ENCODE assay signal across 36 cellular contexts in genomic region chr1:114485286-114485685, GRCh38. TPM values are rescaled to one million over a fixed set of nuclear protein-coding genes. Genes with fewer than 3 reads are reported as not detected.
DNase-seq lines count a peak whose midpoint lies in the region; ATAC-seq, FAIRE-seq and TF ChIP-seq lines count a peak whose summit lies in the region.
"Had no signal": no experiment of that assay in that cellular context is flagged by ENCODE, and none has a peak within 500 bp of the region (broad histone marks: within the 10 kb centered on the region; RNA-seq: fewer than 3 reads in every experiment).

No MANE protein-coding gene starts in this region.

- FAIRE-seq in small intestine (lab: Jason Lieb, UNC), result no peak
- FAIRE-seq in GM12891 (lab: Jason Lieb, UNC), result no peak
- FAIRE-seq: colon had no signal

- DNase-seq in left ventricle myocardium superior (no peak), left ventricle myocardium inferior (no peak), amniotic epithelial cell (ENCODE audit: low read depth) (peak; percentile 50), fibroblast of villous mesenchyme (ENCODE audit: low read depth) (peak; percentile 19), small intestine (no peak), GM12891 (ENCODE audit: insufficient read length, low spot score) (no peak)
- no peak for DNase-seq in activated naive CD4-positive, alpha-beta T cell treated with anti-CD3 and anti-CD28 coated beads for 36 hours
- DNase-seq in central memory CD4-positive, alpha-beta T cell, result no peak
- DNase-seq: 8988T; activated CD4-positive, alpha-beta T cell treated with anti-CD3 and anti-CD28 coated beads, Interleukin-2, amount 50 U/mL, for 48 hours; activated CD4-positive, CD25-positive, alpha-beta regulatory T cell treated with anti-CD3 and anti-CD28 coated beads, Interleukin-2, amount 50 U/mL, for 72 hours; activated naive CD4-positive, alpha-beta T cell treated with Interleukin-2 at 50 U/mL for 16 hours; activated T-cell treated with anti-CD3 and anti-CD28 coated beads, Interleukin-2, amount 50 U/mL, for 48 hours; amygdala; brain microvascular endothelial cell; CD4-positive, CD25-positive, alpha-beta regulatory T cell; DND-41; effector CD8-positive, alpha-beta T cell; foreskin melanocyte; GF-D8; heart left ventricle; MM.1S; mucosa of descending colon; NCI-H1930; NCI-H526; occipital lobe; SK-N-SH; stimulated activated CD4-positive, alpha-beta T cell treated with anti-CD3 and anti-CD28 coated beads, Interleukin-15, amount 100 ng/mL, for 24 hours; stimulated activated CD4-positive, alpha-beta T cell treated with anti-CD3 and anti-CD28 coated beads, Interleukin-4, amount 100 ng/mL, for 4 hours; tibial artery had no signal

- peaks cover 23% of the 10 kb centered on the region for H3K36me3 Mint-ChIP-seq in activated naive CD4-positive, alpha-beta T cell treated with anti-CD3 and anti-CD28 coated beads for 36 hours (ENCODE audit: low read depth)
- H3K36me3 Mint-ChIP-seq: CD4-positive, CD25-positive, alpha-beta regulatory T cell; natural killer cell treated with Interleukin-12 subunit alpha and Interleukin-12 subunit beta and Interleukin-15 and Interleukin-18, amount 100 ng/mL, for 72 hours had no signal

- H3K36me3 ChIP-seq in left ventricle myocardium inferior (no peaks in the 10 kb centered on the region), small intestine (ENCODE audit: control insufficient read depth in 2 of 2, insufficient read depth in 2 of 2, low read length in 2 of 2) (peaks cover 0 to 2% of the 10 kb centered on the region in 2 donors)
- H3K36me3 ChIP-seq: brain microvascular endothelial cell, heart left ventricle, tibial artery had no signal

- CTCF ChIA-PET in activated naive CD4-positive, alpha-beta T cell treated with anti-CD3 and anti-CD28 coated beads for 36 hours (lab: Charles Lee), result interaction anchor here (0.6 kb wide), 1 partner anchor 62 kb away, joined by 3 read pairs; no protein-coding TSS in a partner anchor

- no peaks in the 10 kb centered on the region for H3K27me3 Mint-ChIP-seq in activated naive CD4-positive, alpha-beta T cell treated with anti-CD3 and anti-CD28 coated beads for 36 hours (ENCODE audit: low read depth)
- H3K27me3 Mint-ChIP-seq: CD4-positive, CD25-positive, alpha-beta regulatory T cell; natural killer cell treated with Interleukin-12 subunit alpha and Interleukin-12 subunit beta and Interleukin-15 and Interleukin-18, amount 100 ng/mL, for 72 hours had no signal

- H3K27ac Mint-ChIP-seq in activated naive CD4-positive, alpha-beta T cell treated with anti-CD3 and anti-CD28 coated beads for 36 hours, result no peak overlapping the region
- H3K27ac Mint-ChIP-seq: natural killer cell treated with Interleukin-12 subunit alpha and Interleukin-12 subunit beta and Interleukin-15 and Interleukin-18, amount 100 ng/mL, for 72 hours; T-helper 1 cell treated with Interleukin-12 subunit alpha and Interleukin-12 subunit beta and Interleukin-4 antibody, amounts not matched to agents 30 μg/mL and 1 μg/mL, for 36 hours had no signal

- intact Hi-C loops in left ventricle myocardium superior (cut with micrococcal nuclease) (no loop called here), left ventricle myocardium inferior (cut with micrococcal nuclease) (no loop called here)
- intact Hi-C loops in activated naive CD4-positive, alpha-beta T cell treated with anti-CD3 and anti-CD28 coated beads for 36 hours (cut with micrococcal nuclease), result no loop called here

- H3K4me1 ChIP-seq in left ventricle myocardium inferior (peaks cover 35% of the 10 kb centered on the region), small intestine (ENCODE audit: control insufficient read depth in 2 of 2, insufficient read depth in 1 of 2, low read depth in 1 of 2, low read length in 1 of 2) (no peaks in the 10 kb centered on the region)

- TF ChIP-seq CTCF in left ventricle myocardium inferior (IDR thresholded peaks at IDR 0.05; ENCODE audit: borderline replicate concordance), result no peak
- no peak for TF ChIP-seq CTCF in fibroblast of villous mesenchyme (IDR thresholded peaks at IDR 0.05; ENCODE audit: insufficient read depth, low read depth, low read length)

- peak; percentile 22 for ATAC-seq in left ventricle myocardium superior
- ATAC-seq: heart left ventricle; mucosa of descending colon; natural killer cell treated with Interleukin-12 subunit alpha and Interleukin-12 subunit beta and Interleukin-15 and Interleukin-18, amount 100 ng/mL, for 72 hours; Right ventricle myocardium inferior had no signal

- H3K4me3 Mint-ChIP-seq in activated naive CD4-positive, alpha-beta T cell treated with anti-CD3 and anti-CD28 coated beads for 36 hours, result no peak overlapping the region
- H3K4me3 Mint-ChIP-seq: CD4-positive, CD25-positive, alpha-beta regulatory T cell; natural killer cell treated with Interleukin-12 subunit alpha and Interleukin-12 subunit beta and Interleukin-15 and Interleukin-18, amount 100 ng/mL, for 72 hours; T-helper 1 cell treated with Interleukin-12 subunit alpha and Interleukin-12 subunit beta and Interleukin-4 antibody, amounts not matched to agents 30 μg/mL and 1 μg/mL, for 36 hours had no signal

- H3K9me3 Mint-ChIP-seq in activated naive CD4-positive, alpha-beta T cell treated with anti-CD3 and anti-CD28 coated beads for 36 hours, result peaks cover 3% of the 10 kb centered on the region
- H3K9me3 Mint-ChIP-seq: natural killer cell treated with Interleukin-12 subunit alpha and Interleukin-12 subunit beta and Interleukin-15 and Interleukin-18, amount 100 ng/mL, for 72 hours had no signal

- H3K27me3 ChIP-seq in left ventricle myocardium inferior (ENCODE audit: low read depth), result no peaks in the 10 kb centered on the region
- no peaks in the 10 kb centered on the region for H3K27me3 ChIP-seq in small intestine (ENCODE audit: control insufficient read depth in 2 of 2, insufficient read depth in 2 of 2, low read length in 2 of 2)
- H3K27me3 ChIP-seq: brain microvascular endothelial cell, heart left ventricle, tibial artery had no signal

- no peak overlapping the region for H3K27ac ChIP-seq in left ventricle myocardium inferior (replicated peaks)
- no peak overlapping the region for H3K27ac ChIP-seq in small intestine (ENCODE audit: low read depth in 1 of 2, low read length in 1 of 2)
- H3K27ac ChIP-seq: brain microvascular endothelial cell, heart left ventricle, KMS-11, tibial artery had no signal

- H3K4me1 Mint-ChIP-seq in activated naive CD4-positive, alpha-beta T cell treated with anti-CD3 and anti-CD28 coated beads for 36 hours (ENCODE audit: low read depth), result peaks cover 51% of the 10 kb centered on the region

- TF ChIP-seq POLR2A in GM12891 (IDR thresholded peaks at IDR 0.05; ENCODE audit: low read depth, low read length), result no peak

- H3K9me3 ChIP-seq in left ventricle myocardium inferior (replicated peaks) (no peaks in the 10 kb centered on the region), small intestine (ENCODE audit: control insufficient read depth, low read depth) (no peaks in the 10 kb centered on the region)
- H3K9me3 ChIP-seq: heart left ventricle, mucosa of descending colon, SK-N-SH, tibial artery had no signal

- H3K4me3 ChIP-seq in left ventricle myocardium inferior, result no peak overlapping the region
- H3K4me3 ChIP-seq in fibroblast of villous mesenchyme (ENCODE audit: low read depth, low read length), result no peak overlapping the region
- H3K4me3 ChIP-seq in small intestine (ENCODE audit: low read depth in 1 of 2, low read length in 2 of 2), result no peak overlapping the region
- H3K4me3 ChIP-seq: heart left ventricle, lung, mucosa of descending colon, tibial artery had no signal

TF ChIP-seq in GM12891, 5 proteins besides CTCF, POLR2A, EP300 and RAD21:
- TF ChIP-seq POU2F2 (IDR thresholded peaks at IDR 0.05; ENCODE audit: low read depth, low read length) (no peak), PAX5 (IDR thresholded peaks at IDR 0.05; ENCODE audit: insufficient read depth, low read length, severe bottlenecking) (no peak), TAF1 (IDR thresholded peaks at IDR 0.05; ENCODE audit: low read depth, low read length) (no peak), SPI1 (IDR thresholded peaks at IDR 0.05; ENCODE audit: low read depth, low read length) (no peak), POLR2AphosphoS5 (IDR thresholded peaks at IDR 0.05; ENCODE audit: low read depth, low read length) (no peak)

RNA-seq across cellular contexts. Expression of gene TRIM33, which starts 25.7 kb away (rescaled TPM):
- 17.9 TPM for total RNA-seq in left ventricle myocardium superior
- total RNA-seq in left ventricle myocardium inferior, result 14.2 TPM
- total RNA-seq in fibroblast of villous mesenchyme, result 34.5 and 36.3 TPM in 2 replicates
- 10 to 100 TPM in 1 of 3 donors, 1 to 10 TPM in 2; 6.9 to 12.7 (median 9.2) TPM for polyA plus RNA-seq in small intestine
- total RNA-seq in activated naive CD4-positive, alpha-beta T cell treated with anti-CD3 and anti-CD28 coated beads for 36 hours, result 10 to 100 TPM; 23.1 to 25.0 TPM
- polyA plus RNA-seq in GM12891 (2012; ENCODE audit: low read depth, missing spikeins), result 10.7 TPM

Comparison
In these comparisons a context has a peak if more than half of its experiments do, and no peak if none do; other contexts are left out.
1. DNase-seq: peak in amniotic epithelial cell (single experiment) and fibroblast of villous mesenchyme (single experiment); none in left ventricle myocardium superior (single experiment), left ventricle myocardium inferior (single experiment), small intestine (single experiment), activated naive CD4-positive, alpha-beta T cell treated with anti-CD3 and anti-CD28 coated beads for 36 hours (single experiment), central memory CD4-positive, alpha-beta T cell (single experiment) and GM12891 (single experiment).